In the genomic region with DNA sequence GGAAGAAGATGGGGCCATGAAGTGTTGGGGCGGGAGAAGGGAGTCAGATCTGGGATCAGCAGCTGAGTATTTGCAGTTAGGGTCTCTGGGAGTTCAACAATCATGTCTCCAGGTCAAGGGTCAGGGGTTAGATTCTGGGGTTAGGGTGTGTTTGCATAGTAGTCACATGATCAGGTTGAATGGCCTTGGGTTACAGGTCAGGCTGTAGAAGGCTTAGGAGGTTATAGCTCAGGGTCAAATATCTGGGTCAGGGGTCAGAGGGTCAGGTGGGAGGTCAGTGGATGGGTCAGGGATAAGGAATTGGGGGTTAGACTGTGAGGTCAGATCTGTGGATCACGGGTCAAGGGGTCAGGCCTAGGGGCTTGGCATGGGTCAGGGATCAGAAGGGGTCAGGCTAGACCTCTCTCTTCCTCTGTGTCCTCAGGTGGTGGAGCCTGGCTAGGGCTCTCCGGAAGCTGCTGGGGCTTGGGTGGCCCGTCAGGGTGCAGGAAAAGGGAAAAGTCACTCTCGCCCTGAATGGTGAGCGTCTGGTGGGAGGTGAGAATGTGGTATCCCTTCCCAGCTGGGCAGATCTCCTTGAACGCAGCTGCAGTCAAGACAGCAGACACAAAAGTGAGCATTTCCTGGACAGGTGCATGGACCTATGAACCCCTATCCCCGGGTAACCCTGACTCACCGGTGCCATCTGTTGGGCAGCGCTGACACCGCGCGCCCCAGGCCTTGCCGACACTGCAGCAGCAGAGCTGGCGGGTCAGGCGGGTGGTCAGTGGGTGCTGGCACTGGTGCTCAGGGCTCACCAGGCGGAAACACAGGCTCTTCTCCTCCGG, we compare ENCODE assay signal across 1 cellular context.
TF ChIP-seq lines count a peak whose summit lies in the region.

No MANE protein-coding gene starts in this region.

TF ChIP-seq in HepG2, 621 proteins besides CTCF, POLR2A, EP300 and RAD21 (continued from another document and continues in another):
- TF ChIP-seq, protein P1, sequence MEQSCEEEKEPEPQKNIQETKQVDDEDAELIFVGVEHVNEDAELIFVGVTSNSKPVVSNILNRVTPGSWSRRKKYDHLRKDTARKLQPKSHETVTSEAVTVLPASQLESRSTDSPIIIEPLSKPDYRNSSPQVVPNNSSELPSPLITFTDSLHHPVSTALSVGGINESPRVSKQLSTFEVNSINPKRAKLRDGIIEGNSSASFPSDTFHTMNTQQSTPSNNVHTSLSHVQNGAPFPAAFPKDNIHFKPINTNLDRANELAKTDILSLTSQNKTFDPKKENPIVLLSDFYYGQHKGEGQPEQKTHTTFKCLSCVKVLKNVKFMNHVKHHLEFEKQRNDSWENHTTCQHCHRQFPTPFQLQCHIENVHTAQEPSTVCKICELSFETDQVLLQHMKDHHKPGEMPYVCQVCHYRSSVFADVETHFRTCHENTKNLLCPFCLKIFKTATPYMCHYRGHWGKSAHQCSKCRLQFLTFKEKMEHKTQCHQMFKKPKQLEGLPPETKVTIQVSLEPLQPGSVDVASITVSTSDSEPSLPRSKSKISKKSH (CRISPR knock-in tag; IDR thresholded peaks at IDR 0.05; ENCODE audit: borderline replicate concordance), result no peak
- TF ChIP-seq FOXK1 (CRISPR knock-in tag; IDR thresholded peaks at IDR 0.05; ENCODE audit: borderline replicate concordance, low read depth) (peak; percentile 44; the same call in 1 of the 2 replicates), KDM2A (CRISPR knock-in tag; IDR thresholded peaks at IDR 0.05; ENCODE audit: borderline replicate concordance, low read depth) (no peak), TBP (CRISPR knock-in tag; IDR thresholded peaks at IDR 0.05) (no peak), DMAP1 (CRISPR knock-in tag; IDR thresholded peaks at IDR 0.05) (no peak), RFXAP (CRISPR knock-in tag; IDR thresholded peaks at IDR 0.05; ENCODE audit: borderline replicate concordance) (peak; percentile 22; the same call in 1 of the 2 replicates), PCBP2 (optimal IDR thresholded peaks at IDR 0.05; ENCODE audit: low read depth, low read length, poor library complexity, severe bottlenecking) (no peak), ZBTB10 (CRISPR knock-in tag; IDR thresholded peaks at IDR 0.05; ENCODE audit: borderline replicate concordance) (peak; percentile 53; the same call in 1 of the 2 replicates), ZNF883 (CRISPR knock-in tag; IDR thresholded peaks at IDR 0.05; ENCODE audit: not compliant biosample characterization) (no peak), KDM6A (CRISPR knock-in tag; IDR thresholded peaks at IDR 0.05; ENCODE audit: low read depth) (no peak), FOXA1 (IDR thresholded peaks at IDR 0.05) (no peak), FOXA1 (CRISPR knock-in tag; IDR thresholded peaks at IDR 0.05) (peak; percentile 42), ATF7 (IDR thresholded peaks at IDR 0.05) (no peak), ATF7 (CRISPR knock-in tag; IDR thresholded peaks at IDR 0.05) (no peak), ZNF546 (CRISPR knock-in tag; conservative IDR thresholded peaks at IDR 0.05) (no peak), ZNF225 (CRISPR knock-in tag; IDR thresholded peaks at IDR 0.05) (no peak), RBFOX2 (IDR thresholded peaks at IDR 0.05; ENCODE audit: low read depth, low read length) (peak; percentile 66), SMARCE1 (IDR thresholded peaks at IDR 0.05; ENCODE audit: borderline replicate concordance) (no peak), ZMAT3 (CRISPR knock-in tag; conservative IDR thresholded peaks at IDR 0.05) (no peak; the same call in 1 of the 2 replicates), HNF4G (IDR thresholded peaks at IDR 0.05; ENCODE audit: borderline replicate concordance, low read depth, low read length) (peak; percentile 85), HNF4G (CRISPR knock-in tag; IDR thresholded peaks at IDR 0.05; ENCODE audit: borderline replicate concordance, low read depth) (no peak), ZNF564 (CRISPR knock-in tag; IDR thresholded peaks at IDR 0.05) (no peak), GABPA (IDR thresholded peaks at IDR 0.05; ENCODE audit: low read depth, low read length) (no peak), GABPA (CRISPR knock-in tag; IDR thresholded peaks at IDR 0.05; ENCODE audit: low read depth) (peak; percentile 19; the same call in 1 of the 2 replicates)
- TF ChIP-seq, protein P2, sequence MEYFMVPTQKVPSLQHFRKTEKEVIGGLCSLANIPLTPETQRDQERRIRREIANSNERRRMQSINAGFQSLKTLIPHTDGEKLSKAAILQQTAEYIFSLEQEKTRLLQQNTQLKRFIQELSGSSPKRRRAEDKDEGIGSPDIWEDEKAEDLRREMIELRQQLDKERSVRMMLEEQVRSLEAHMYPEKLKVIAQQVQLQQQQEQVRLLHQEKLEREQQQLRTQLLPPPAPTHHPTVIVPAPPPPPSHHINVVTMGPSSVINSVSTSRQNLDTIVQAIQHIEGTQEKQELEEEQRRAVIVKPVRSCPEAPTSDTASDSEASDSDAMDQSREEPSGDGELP (IDR thresholded peaks at IDR 0.05; ENCODE audit: borderline replicate concordance, low read depth), result peak; percentile 4; the same call in 1 of the 2 replicates
- TF ChIP-seq, protein P3, sequence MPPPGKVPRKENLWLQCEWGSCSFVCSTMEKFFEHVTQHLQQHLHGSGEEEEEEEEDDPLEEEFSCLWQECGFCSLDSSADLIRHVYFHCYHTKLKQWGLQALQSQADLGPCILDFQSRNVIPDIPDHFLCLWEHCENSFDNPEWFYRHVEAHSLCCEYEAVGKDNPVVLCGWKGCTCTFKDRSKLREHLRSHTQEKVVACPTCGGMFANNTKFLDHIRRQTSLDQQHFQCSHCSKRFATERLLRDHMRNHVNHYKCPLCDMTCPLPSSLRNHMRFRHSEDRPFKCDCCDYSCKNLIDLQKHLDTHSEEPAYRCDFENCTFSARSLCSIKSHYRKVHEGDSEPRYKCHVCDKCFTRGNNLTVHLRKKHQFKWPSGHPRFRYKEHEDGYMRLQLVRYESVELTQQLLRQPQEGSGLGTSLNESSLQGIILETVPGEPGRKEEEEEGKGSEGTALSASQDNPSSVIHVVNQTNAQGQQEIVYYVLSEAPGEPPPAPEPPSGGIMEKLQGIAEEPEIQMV (CRISPR knock-in tag; IDR thresholded peaks at IDR 0.05; ENCODE audit: low read depth), result no peak
- TF ChIP-seq, protein P4, sequence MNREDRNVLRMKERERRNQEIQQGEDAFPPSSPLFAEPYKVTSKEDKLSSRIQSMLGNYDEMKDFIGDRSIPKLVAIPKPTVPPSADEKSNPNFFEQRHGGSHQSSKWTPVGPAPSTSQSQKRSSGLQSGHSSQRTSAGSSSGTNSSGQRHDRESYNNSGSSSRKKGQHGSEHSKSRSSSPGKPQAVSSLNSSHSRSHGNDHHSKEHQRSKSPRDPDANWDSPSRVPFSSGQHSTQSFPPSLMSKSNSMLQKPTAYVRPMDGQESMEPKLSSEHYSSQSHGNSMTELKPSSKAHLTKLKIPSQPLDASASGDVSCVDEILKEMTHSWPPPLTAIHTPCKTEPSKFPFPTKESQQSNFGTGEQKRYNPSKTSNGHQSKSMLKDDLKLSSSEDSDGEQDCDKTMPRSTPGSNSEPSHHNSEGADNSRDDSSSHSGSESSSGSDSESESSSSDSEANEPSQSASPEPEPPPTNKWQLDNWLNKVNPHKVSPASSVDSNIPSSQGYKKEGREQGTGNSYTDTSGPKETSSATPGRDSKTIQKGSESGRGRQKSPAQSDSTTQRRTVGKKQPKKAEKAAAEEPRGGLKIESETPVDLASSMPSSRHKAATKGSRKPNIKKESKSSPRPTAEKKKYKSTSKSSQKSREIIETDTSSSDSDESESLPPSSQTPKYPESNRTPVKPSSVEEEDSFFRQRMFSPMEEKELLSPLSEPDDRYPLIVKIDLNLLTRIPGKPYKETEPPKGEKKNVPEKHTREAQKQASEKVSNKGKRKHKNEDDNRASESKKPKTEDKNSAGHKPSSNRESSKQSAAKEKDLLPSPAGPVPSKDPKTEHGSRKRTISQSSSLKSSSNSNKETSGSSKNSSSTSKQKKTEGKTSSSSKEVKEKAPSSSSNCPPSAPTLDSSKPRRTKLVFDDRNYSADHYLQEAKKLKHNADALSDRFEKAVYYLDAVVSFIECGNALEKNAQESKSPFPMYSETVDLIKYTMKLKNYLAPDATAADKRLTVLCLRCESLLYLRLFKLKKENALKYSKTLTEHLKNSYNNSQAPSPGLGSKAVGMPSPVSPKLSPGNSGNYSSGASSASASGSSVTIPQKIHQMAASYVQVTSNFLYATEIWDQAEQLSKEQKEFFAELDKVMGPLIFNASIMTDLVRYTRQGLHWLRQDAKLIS (CRISPR knock-in tag; IDR thresholded peaks at IDR 0.05), result no peak
- TF ChIP-seq, protein P5, sequence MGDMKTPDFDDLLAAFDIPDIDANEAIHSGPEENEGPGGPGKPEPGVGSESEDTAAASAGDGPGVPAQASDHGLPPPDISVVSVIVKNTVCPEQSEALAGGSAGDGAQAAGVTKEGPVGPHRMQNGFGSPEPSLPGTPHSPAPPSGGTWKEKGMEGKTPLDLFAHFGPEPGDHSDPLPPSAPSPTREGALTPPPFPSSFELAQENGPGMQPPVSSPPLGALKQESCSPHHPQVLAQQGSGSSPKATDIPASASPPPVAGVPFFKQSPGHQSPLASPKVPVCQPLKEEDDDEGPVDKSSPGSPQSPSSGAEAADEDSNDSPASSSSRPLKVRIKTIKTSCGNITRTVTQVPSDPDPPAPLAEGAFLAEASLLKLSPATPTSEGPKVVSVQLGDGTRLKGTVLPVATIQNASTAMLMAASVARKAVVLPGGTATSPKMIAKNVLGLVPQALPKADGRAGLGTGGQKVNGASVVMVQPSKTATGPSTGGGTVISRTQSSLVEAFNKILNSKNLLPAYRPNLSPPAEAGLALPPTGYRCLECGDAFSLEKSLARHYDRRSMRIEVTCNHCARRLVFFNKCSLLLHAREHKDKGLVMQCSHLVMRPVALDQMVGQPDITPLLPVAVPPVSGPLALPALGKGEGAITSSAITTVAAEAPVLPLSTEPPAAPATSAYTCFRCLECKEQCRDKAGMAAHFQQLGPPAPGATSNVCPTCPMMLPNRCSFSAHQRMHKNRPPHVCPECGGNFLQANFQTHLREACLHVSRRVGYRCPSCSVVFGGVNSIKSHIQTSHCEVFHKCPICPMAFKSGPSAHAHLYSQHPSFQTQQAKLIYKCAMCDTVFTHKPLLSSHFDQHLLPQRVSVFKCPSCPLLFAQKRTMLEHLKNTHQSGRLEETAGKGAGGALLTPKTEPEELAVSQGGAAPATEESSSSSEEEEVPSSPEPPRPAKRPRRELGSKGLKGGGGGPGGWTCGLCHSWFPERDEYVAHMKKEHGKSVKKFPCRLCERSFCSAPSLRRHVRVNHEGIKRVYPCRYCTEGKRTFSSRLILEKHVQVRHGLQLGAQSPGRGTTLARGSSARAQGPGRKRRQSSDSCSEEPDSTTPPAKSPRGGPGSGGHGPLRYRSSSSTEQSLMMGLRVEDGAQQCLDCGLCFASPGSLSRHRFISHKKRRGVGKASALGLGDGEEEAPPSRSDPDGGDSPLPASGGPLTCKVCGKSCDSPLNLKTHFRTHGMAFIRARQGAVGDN (CRISPR knock-in tag; IDR thresholded peaks at IDR 0.05), result peak; percentile 75
- TF ChIP-seq, protein P6, sequence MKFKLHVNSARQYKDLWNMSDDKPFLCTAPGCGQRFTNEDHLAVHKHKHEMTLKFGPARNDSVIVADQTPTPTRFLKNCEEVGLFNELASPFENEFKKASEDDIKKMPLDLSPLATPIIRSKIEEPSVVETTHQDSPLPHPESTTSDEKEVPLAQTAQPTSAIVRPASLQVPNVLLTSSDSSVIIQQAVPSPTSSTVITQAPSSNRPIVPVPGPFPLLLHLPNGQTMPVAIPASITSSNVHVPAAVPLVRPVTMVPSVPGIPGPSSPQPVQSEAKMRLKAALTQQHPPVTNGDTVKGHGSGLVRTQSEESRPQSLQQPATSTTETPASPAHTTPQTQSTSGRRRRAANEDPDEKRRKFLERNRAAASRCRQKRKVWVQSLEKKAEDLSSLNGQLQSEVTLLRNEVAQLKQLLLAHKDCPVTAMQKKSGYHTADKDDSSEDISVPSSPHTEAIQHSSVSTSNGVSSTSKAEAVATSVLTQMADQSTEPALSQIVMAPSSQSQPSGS (CRISPR knock-in tag; IDR thresholded peaks at IDR 0.05), result no peak
- TF ChIP-seq, protein P7, sequence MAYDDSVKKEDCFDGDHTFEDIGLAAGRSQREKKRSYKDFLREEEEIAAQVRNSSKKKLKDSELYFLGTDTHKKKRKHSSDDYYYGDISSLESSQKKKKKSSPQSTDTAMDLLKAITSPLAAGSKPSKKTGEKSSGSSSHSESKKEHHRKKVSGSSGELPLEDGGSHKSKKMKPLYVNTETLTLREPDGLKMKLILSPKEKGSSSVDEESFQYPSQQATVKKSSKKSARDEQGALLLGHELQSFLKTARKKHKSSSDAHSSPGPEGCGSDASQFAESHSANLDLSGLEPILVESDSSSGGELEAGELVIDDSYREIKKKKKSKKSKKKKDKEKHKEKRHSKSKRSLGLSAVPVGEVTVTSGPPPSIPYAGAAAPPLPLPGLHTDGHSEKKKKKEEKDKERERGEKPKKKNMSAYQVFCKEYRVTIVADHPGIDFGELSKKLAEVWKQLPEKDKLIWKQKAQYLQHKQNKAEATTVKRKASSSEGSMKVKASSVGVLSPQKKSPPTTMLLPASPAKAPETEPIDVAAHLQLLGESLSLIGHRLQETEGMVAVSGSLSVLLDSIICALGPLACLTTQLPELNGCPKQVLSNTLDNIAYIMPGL (CRISPR knock-in tag; IDR thresholded peaks at IDR 0.05; ENCODE audit: borderline replicate concordance in 1 of 2, low read depth in 1 of 2), result 0 out of 4 replicates have a peak, but pooled peaks have one; percentile 34 to 42
- TF ChIP-seq, protein P8, sequence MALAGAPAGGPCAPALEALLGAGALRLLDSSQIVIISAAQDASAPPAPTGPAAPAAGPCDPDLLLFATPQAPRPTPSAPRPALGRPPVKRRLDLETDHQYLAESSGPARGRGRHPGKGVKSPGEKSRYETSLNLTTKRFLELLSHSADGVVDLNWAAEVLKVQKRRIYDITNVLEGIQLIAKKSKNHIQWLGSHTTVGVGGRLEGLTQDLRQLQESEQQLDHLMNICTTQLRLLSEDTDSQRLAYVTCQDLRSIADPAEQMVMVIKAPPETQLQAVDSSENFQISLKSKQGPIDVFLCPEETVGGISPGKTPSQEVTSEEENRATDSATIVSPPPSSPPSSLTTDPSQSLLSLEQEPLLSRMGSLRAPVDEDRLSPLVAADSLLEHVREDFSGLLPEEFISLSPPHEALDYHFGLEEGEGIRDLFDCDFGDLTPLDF (CRISPR knock-in tag; IDR thresholded peaks at IDR 0.05), result no peak
